ENCODE assay signal across 2 cellular contexts in the genomic region with DNA sequence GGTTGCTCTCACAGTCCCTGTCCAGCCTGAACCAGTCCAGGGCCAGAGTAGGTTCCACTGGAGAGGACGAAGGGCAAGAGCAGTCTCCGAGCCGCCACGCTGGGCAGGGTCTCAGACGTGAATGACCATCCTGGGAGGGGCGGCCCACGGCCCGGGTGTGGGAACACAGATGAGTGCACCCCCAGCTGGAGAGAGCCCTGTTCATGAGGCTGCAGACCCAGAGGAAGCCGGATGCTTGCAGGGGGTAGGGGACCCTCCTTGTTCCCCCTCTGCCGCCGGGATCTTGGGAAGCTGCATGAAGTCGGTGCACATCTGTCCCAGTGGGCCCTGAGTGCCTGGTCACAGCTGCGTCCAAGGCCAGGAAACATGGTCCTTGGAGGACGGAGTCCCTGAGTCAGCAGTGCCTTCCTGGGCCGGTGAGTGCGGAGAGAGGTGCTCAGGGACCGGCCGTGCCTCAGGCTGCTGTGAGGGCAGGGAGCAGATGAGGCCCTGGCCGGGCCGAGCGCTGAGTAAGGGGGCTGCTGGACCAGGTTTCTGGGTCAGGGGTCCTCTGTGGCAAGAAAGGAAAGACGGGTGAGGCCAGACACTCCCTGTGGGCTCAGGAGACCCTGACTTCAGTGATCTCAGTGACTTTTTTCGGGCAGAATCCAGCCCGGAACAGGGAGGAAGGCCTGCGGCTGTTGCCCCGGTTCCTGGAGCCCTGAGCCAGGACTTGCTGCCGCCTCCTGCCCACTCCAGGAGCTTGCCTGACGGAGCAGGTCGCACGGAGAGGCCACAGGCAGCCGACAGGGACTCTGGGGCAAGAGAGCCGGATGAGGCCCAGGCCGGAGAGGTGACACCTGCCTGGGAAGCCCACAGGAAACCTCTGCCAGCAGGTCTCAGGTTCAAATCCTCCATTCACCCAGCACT.
TF ChIP-seq lines count a peak whose summit lies in the region.

No MANE protein-coding gene starts in this region.

TF ChIP-seq in HepG2, 621 proteins besides CTCF, POLR2A, EP300 and RAD21 (continues in another document):
- 0 out of 2 replicates have a peak, but pooled peaks have one; percentile 26 for TF ChIP-seq ZNF225 (CRISPR knock-in tag; IDR thresholded peaks at IDR 0.05)
- no peak for TF ChIP-seq ZBTB20 (CRISPR knock-in tag; IDR thresholded peaks at IDR 0.05; ENCODE audit: borderline replicate concordance, low read depth)
- TF ChIP-seq ZNF558 (CRISPR knock-in tag; IDR thresholded peaks at IDR 0.05; ENCODE audit: borderline replicate concordance), result no peak
- no peak for TF ChIP-seq ZNF234 (CRISPR knock-in tag; conservative IDR thresholded peaks at IDR 0.05)
- TF ChIP-seq KLF12 (CRISPR knock-in tag; IDR thresholded peaks at IDR 0.05; ENCODE audit: borderline replicate concordance), result no peak
- no peak for TF ChIP-seq CBX2 (IDR thresholded peaks at IDR 0.05; ENCODE audit: low read depth, low read length)
- TF ChIP-seq CBX2 (CRISPR knock-in tag; IDR thresholded peaks at IDR 0.05; ENCODE audit: low read depth), result no peak
- TF ChIP-seq, protein P1, sequence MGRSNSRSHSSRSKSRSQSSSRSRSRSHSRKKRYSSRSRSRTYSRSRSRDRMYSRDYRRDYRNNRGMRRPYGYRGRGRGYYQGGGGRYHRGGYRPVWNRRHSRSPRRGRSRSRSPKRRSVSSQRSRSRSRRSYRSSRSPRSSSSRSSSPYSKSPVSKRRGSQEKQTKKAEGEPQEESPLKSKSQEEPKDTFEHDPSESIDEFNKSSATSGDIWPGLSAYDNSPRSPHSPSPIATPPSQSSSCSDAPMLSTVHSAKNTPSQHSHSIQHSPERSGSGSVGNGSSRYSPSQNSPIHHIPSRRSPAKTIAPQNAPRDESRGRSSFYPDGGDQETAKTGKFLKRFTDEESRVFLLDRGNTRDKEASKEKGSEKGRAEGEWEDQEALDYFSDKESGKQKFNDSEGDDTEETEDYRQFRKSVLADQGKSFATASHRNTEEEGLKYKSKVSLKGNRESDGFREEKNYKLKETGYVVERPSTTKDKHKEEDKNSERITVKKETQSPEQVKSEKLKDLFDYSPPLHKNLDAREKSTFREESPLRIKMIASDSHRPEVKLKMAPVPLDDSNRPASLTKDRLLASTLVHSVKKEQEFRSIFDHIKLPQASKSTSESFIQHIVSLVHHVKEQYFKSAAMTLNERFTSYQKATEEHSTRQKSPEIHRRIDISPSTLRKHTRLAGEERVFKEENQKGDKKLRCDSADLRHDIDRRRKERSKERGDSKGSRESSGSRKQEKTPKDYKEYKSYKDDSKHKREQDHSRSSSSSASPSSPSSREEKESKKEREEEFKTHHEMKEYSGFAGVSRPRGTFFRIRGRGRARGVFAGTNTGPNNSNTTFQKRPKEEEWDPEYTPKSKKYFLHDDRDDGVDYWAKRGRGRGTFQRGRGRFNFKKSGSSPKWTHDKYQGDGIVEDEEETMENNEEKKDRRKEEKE (IDR thresholded peaks at IDR 0.05), result no peak
- TF ChIP-seq POLR2G (IDR thresholded peaks at IDR 0.05; ENCODE audit: low read depth, low read length), result peak; percentile 43; the same call in 1 of the 2 replicates
- TF ChIP-seq MBNL3 (CRISPR knock-in tag; conservative IDR thresholded peaks at IDR 0.05), result no peak
- TF ChIP-seq ZNF362 (CRISPR knock-in tag; IDR thresholded peaks at IDR 0.05; ENCODE audit: borderline replicate concordance), result no peak
- TF ChIP-seq FIP1L1 (IDR thresholded peaks at IDR 0.05; ENCODE audit: borderline replicate concordance, insufficient read depth, low read depth, low read length), result no peak
- no peak for TF ChIP-seq HNF1B (CRISPR knock-in tag; IDR thresholded peaks at IDR 0.05)
- TF ChIP-seq PAWR (CRISPR knock-in tag; IDR thresholded peaks at IDR 0.05; ENCODE audit: borderline replicate concordance), result 0 out of 2 replicates have a peak, but pooled peaks have one; percentile 10
- TF ChIP-seq POGZ (CRISPR knock-in tag; IDR thresholded peaks at IDR 0.05), result 0 out of 2 replicates have a peak, but pooled peaks have one; percentile 23
- no peak for TF ChIP-seq ESRRA (CRISPR knock-in tag; IDR thresholded peaks at IDR 0.05; ENCODE audit: low read depth)
- no peak for TF ChIP-seq ZNF607 (CRISPR knock-in tag; IDR thresholded peaks at IDR 0.05; ENCODE audit: borderline replicate concordance)
- no peak for TF ChIP-seq HMGA1 (CRISPR knock-in tag; conservative IDR thresholded peaks at IDR 0.05)
- no peak for TF ChIP-seq GRHL1 (CRISPR knock-in tag; conservative IDR thresholded peaks at IDR 0.05)
- TF ChIP-seq ELF1 (CRISPR knock-in tag; IDR thresholded peaks at IDR 0.05), result no peak

TF ChIP-seq in HEK293T, 16 proteins besides CTCF, POLR2A, EP300 and RAD21:
- TF ChIP-seq BHLHE40 (IDR thresholded peaks at IDR 0.05; ENCODE audit: borderline replicate concordance) (no peak), HDGF (IDR thresholded peaks at IDR 0.05; ENCODE audit: borderline replicate concordance) (no peak), SUZ12 (IDR thresholded peaks at IDR 0.05) (no peak), ZNF384 (IDR thresholded peaks at IDR 0.05) (no peak)
